ENCODE assay signal across 1 cellular context in the genomic region with DNA sequence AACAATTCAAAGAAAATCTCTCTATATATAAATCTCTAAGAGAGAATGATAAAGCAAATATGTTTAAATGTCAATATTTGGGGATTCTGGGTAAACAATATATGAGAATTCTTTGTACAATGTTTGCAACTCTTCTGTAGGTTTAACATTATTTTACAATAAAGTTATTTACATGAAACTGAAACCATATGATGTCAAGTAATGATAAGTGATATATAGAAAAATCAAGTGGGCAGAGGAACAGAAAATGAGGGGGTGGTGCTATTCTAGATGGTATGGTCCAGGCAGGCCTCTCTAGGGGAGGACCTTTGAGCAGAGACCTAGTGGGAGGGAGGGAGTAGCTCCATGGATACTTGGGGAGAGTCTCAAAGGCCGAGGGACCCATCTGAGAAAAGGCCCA.
A peak's percentile ranks its signal among the peaks of the same experiment; 100 is the strongest.
TF ChIP-seq lines count a peak whose summit lies in the region.

No MANE protein-coding gene starts in this region.

TF ChIP-seq in K562, 482 proteins besides CTCF, POLR2A, EP300 and RAD21:
- TF ChIP-seq, protein P1, sequence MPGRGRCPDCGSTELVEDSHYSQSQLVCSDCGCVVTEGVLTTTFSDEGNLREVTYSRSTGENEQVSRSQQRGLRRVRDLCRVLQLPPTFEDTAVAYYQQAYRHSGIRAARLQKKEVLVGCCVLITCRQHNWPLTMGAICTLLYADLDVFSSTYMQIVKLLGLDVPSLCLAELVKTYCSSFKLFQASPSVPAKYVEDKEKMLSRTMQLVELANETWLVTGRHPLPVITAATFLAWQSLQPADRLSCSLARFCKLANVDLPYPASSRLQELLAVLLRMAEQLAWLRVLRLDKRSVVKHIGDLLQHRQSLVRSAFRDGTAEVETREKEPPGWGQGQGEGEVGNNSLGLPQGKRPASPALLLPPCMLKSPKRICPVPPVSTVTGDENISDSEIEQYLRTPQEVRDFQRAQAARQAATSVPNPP (IDR thresholded peaks at IDR 0.05; ENCODE audit: borderline replicate concordance, insufficient read depth, insufficient read length): no peak
- TF ChIP-seq, protein P2, sequence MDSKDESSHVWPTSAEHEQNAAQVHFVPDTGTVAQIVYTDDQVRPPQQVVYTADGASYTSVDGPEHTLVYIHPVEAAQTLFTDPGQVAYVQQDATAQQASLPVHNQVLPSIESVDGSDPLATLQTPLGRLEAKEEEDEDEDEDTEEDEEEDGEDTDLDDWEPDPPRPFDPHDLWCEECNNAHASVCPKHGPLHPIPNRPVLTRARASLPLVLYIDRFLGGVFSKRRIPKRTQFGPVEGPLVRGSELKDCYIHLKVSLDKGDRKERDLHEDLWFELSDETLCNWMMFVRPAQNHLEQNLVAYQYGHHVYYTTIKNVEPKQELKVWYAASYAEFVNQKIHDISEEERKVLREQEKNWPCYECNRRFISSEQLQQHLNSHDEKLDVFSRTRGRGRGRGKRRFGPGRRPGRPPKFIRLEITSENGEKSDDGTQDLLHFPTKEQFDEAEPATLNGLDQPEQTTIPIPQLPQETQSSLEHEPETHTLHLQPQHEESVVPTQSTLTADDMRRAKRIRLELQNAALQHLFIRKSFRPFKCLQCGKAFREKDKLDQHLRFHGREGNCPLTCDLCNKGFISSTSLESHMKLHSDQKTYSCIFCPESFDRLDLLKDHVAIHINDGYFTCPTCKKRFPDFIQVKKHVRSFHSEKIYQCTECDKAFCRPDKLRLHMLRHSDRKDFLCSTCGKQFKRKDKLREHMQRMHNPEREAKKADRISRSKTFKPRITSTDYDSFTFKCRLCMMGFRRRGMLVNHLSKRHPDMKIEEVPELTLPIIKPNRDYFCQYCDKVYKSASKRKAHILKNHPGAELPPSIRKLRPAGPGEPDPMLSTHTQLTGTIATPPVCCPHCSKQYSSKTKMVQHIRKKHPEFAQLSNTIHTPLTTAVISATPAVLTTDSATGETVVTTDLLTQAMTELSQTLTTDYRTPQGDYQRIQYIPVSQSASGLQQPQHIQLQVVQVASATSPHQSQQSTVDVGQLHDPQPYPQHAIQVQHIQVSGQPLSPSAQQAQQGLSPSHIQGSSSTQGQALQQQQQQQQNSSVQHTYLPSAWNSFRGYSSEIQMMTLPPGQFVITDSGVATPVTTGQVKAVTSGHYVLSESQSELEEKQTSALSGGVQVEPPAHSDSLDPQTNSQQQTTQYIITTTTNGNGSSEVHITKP (IDR thresholded peaks at IDR 0.05; ENCODE audit: partially characterized antibody): peak; percentile 73
